1 cellular context compared by ENCODE assay signal in the genomic region with DNA sequence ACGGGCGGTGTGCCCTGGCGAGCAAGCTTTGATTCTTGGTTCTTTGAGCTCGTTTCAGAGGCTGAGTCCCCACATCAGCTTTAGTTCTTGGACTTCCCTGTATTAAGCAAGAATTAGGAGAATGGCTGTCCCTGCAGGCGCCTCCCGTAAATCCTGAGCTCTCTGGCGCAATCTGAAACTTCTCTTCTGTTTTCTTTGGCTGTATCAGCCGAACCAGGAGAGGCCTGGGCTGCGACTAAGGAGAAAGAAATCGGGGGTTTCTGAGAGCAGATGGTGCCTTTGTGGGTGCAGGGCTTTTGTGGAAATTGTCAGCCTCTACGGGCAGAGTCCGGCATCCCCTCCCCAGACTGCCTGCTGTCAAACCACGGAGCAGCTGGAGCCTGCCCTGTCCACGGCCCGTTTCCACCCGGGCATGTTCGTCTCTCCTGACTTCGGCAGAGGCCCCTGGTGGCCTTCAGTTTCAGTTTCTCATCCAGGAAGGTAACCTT.
TF ChIP-seq lines count a peak whose summit lies in the region.

No MANE protein-coding gene starts in this region.

TF ChIP-seq in HepG2, 621 proteins besides CTCF, POLR2A, EP300 and RAD21:
- TF ChIP-seq HDAC2 (CRISPR knock-in tag; IDR thresholded peaks at IDR 0.05): no peak
- TF ChIP-seq, protein P1, sequence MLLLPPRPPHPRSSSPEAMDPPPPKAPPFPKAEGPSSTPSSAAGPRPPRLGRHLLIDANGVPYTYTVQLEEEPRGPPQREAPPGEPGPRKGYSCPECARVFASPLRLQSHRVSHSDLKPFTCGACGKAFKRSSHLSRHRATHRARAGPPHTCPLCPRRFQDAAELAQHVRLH (CRISPR knock-in tag; IDR thresholded peaks at IDR 0.05; ENCODE audit: borderline replicate concordance, low read depth): no peak
- TF ChIP-seq, protein P2, sequence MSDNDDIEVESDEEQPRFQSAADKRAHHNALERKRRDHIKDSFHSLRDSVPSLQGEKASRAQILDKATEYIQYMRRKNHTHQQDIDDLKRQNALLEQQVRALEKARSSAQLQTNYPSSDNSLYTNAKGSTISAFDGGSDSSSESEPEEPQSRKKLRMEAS (IDR thresholded peaks at IDR 0.05): no peak
- no peak for TF ChIP-seq ZNF772 (CRISPR knock-in tag; IDR thresholded peaks at IDR 0.05)
- TF ChIP-seq ZFP36 (IDR thresholded peaks at IDR 0.05; ENCODE audit: borderline replicate concordance, low read depth, low read length, partially characterized antibody): no peak
- TF ChIP-seq HNRNPLL (IDR thresholded peaks at IDR 0.05; ENCODE audit: low read depth, low read length, poor library complexity, severe bottlenecking): no peak
- TF ChIP-seq GMEB2 (CRISPR knock-in tag; IDR thresholded peaks at IDR 0.05; ENCODE audit: low read depth): no peak
- TF ChIP-seq ATF4 (CRISPR knock-in tag; IDR thresholded peaks at IDR 0.05): no peak
- TF ChIP-seq ZNF160 (CRISPR knock-in tag; IDR thresholded peaks at IDR 0.05): no peak
